1 cellular context compared by ENCODE assay signal in the genomic region with DNA sequence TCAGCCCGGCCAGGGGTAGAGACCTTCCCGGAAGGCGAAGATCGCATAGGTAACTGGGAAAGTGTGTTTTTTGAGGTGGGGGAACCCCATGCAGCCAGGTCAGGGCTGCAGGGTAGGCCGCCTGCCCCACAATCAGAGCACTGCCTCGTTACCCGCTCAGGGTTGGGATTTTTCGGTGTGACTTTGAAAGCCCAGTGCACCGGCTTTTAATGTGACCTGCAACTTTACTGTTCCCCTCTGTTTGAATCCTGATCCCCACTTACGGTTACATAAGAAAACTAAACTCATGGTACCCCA.
TF ChIP-seq lines count a peak whose summit lies in the region.

No MANE protein-coding gene starts in this region.

TF ChIP-seq in H1, 55 proteins besides CTCF, POLR2A, EP300 and RAD21 (continued from another document):
- TF ChIP-seq, protein P1, sequence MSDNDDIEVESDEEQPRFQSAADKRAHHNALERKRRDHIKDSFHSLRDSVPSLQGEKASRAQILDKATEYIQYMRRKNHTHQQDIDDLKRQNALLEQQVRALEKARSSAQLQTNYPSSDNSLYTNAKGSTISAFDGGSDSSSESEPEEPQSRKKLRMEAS (IDR thresholded peaks at IDR 0.05): no peak
- TF ChIP-seq ZNF274 (IDR thresholded peaks at IDR 0.05; ENCODE audit: borderline replicate concordance, extremely low read depth, low read length) (no peak), NRF1 (IDR thresholded peaks at IDR 0.05; ENCODE audit: low read depth, low read length) (no peak), SUZ12 (IDR thresholded peaks at IDR 0.05; ENCODE audit: low read length) (no peak), EZH2 (IDR thresholded peaks at IDR 0.05; ENCODE audit: low read depth, low read length, severe bottlenecking) (no peak), GABPA (IDR thresholded peaks at IDR 0.05; ENCODE audit: borderline replicate concordance, insufficient read depth, low read length) (no peak), MAFK (IDR thresholded peaks at IDR 0.05; ENCODE audit: low read depth, low read length) (no peak), RNF2 (IDR thresholded peaks at IDR 0.05; ENCODE audit: borderline replicate concordance, low read depth, low read length, missing control alignments, poor library complexity, severe bottlenecking) (no peak), CTBP2 (IDR thresholded peaks at IDR 0.05; ENCODE audit: borderline replicate concordance, insufficient read depth, insufficient read length, low read length) (no peak), BCL11A (IDR thresholded peaks at IDR 0.05; ENCODE audit: low read depth in 2 of 2, low read length in 2 of 2) (no peak)
- TF ChIP-seq, protein P2, sequence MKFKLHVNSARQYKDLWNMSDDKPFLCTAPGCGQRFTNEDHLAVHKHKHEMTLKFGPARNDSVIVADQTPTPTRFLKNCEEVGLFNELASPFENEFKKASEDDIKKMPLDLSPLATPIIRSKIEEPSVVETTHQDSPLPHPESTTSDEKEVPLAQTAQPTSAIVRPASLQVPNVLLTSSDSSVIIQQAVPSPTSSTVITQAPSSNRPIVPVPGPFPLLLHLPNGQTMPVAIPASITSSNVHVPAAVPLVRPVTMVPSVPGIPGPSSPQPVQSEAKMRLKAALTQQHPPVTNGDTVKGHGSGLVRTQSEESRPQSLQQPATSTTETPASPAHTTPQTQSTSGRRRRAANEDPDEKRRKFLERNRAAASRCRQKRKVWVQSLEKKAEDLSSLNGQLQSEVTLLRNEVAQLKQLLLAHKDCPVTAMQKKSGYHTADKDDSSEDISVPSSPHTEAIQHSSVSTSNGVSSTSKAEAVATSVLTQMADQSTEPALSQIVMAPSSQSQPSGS (IDR thresholded peaks at IDR 0.05; ENCODE audit: low read length): no peak
